In the genomic region with DNA sequence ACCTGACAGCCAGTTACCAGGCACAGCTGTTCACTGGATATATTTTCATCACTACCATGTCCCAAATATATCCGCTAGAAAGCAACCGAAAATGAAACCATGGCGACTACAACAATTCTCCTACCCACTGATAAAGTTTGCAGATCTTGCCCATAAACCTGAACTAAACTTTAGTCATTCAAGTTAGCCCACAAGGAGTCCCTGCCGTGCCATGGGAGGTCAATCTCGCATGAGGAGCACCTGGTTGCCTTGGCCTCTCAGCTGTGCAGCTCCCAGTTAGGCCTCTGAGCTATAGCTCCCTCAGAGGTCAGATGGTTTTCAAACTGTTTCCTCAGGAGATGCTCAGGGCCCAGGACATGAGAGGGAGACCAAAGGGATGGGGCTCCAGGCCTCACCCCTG, we compare ENCODE assay signal across 25 cellular contexts.
DNase-seq lines count a peak whose midpoint lies in the region; ATAC-seq and TF ChIP-seq lines count a peak whose summit lies in the region.
"Had no signal": no experiment of that assay in that cellular context is flagged by ENCODE, and none has a peak within 500 bp of the region (broad histone marks: within the 10 kb centered on the region; RNA-seq: fewer than 3 reads in every experiment).

No MANE protein-coding gene starts in this region.

- no peaks in the 10 kb centered on the region for H3K9me3 ChIP-seq in MM.1S (replicated peaks; ENCODE audit: insufficient read depth, low read length)
- H3K9me3 ChIP-seq in spleen, result no peaks in the 10 kb centered on the region
- H3K9me3 ChIP-seq: BLaER1 treated with 17β-estradiol and CSF1 and Interleukin-3, amounts not matched to agents 10 nM and 100 nM; Caco-2 had no signal

- H3K4me3 ChIP-seq in MM.1S (ENCODE audit: low read length) (peak overlapping the region; percentile 4; the same call in 1 of the 2 replicates), spleen (no peak overlapping the region)
- H3K4me3 ChIP-seq: BLaER1 treated with 17β-estradiol and CSF1 and Interleukin-3, amounts not matched to agents 10 nM and 100 nM; GM12878 had no signal

- peak overlapping the region; percentile 4; the same call in 1 of the 2 replicates for H2AFZ ChIP-seq in MM.1S (ENCODE audit: low read length)

- no peaks in the 10 kb centered on the region for H4K20me1 ChIP-seq in MM.1S (ENCODE audit: insufficient read depth, low read length)
- H4K20me1 ChIP-seq: BLaER1 treated with 17β-estradiol and CSF1 and Interleukin-3, amounts not matched to agents 10 nM and 100 nM had no signal

- no peaks in the 10 kb centered on the region for H3K9me2 ChIP-seq in MM.1S (replicated peaks; ENCODE audit: insufficient read depth, low read length)

- H3K9ac ChIP-seq in MM.1S (ENCODE audit: low read length), result no peak overlapping the region
- H3K9ac ChIP-seq: BLaER1 treated with 17β-estradiol and CSF1 and Interleukin-3, amounts not matched to agents 10 nM and 100 nM had no signal

- intact Hi-C loops in spleen (cut with DNase I; ENCODE audit: low total_unique reads), result no loop called here

- H3K4me1 ChIP-seq in MM.1S (ENCODE audit: low read length) (no peaks in the 10 kb centered on the region), spleen (no peaks in the 10 kb centered on the region)
- H3K4me1 ChIP-seq: BLaER1 treated with 17β-estradiol and CSF1 and Interleukin-3, amounts not matched to agents 10 nM and 100 nM; Caco-2 had no signal

- peak overlapping the region; percentile 45 for H3K4me2 ChIP-seq in MM.1S (ENCODE audit: low read depth, low read length)
- H3K4me2 ChIP-seq: BLaER1 treated with 17β-estradiol and CSF1 and Interleukin-3, amounts not matched to agents 10 nM and 100 nM had no signal

- peak; percentile 72 for DNase-seq in MM.1S
- DNase-seq in RPMI8226, result peak; percentile 9
- peak; percentile 8 for DNase-seq in mucosa of gallbladder (ENCODE audit: low spot score)
- DNase-seq in spleen, result peak; percentile 36
- no peak for DNase-seq in NOMO-1 treated with dmso at 0.1 percent for 144 hours (lab: John Stamatoyannopoulos, UW; ENCODE audit: unreplicated experiment)
- DNase-seq in NCI-H774 (lab: John Stamatoyannopoulos, UW), result no peak
- no peak for DNase-seq in NCI-H2171 treated with DMSO at 0.1 percent for 48 hours (lab: John Stamatoyannopoulos, UW)
- DNase-seq: 8988T; ACHN; AML-193; Caco-2; Calu3; CD4-positive, alpha-beta T cell; CD8-positive, alpha-beta T cell; DMS 273 treated with DMSO at 0.1 percent for 48 hours; DMS153; DMS53; DMS79; DND-41; EL; GDM1 had no signal

- peak; percentile 13; the same call in 1 of the 2 replicates for TF ChIP-seq CTCF in MM.1S (IDR thresholded peaks at IDR 0.05; ENCODE audit: low read length)
- no peak for TF ChIP-seq CTCF in spleen (IDR thresholded peaks at IDR 0.05 in 8 of 11, conservative IDR thresholded peaks at IDR 0.05 in 3 of 11)

- H3F3A ChIP-seq in MM.1S (ENCODE audit: insufficient read depth, low read length), result no peaks in the 10 kb centered on the region

- no peak for ATAC-seq in GM21447 (IDR thresholded peaks at IDR 0.05; ENCODE audit: unreplicated experiment)
- ATAC-seq: CD8-positive, alpha-beta T cell; GM12878 had no signal

- H3K79me2 ChIP-seq in MM.1S (ENCODE audit: low read length), result no peaks in the 10 kb centered on the region

- 89 to 94% (median 91%) methylated on average over 5 of the region's 5 CpGs for WGBS in spleen, 5 donors

- no peak for TF ChIP-seq POLR2A in spleen (IDR thresholded peaks at IDR 0.05)

- H3K27ac ChIP-seq in MM.1S (ENCODE audit: low read length), result no peak overlapping the region
- no peak overlapping the region for H3K27ac ChIP-seq in spleen
- H3K27ac ChIP-seq: BLaER1 treated with 17β-estradiol and CSF1 and Interleukin-3, amounts not matched to agents 10 nM and 100 nM; C4-2B had no signal

- H3K36me3 ChIP-seq in MM.1S (replicated peaks; ENCODE audit: insufficient read depth, low read length) (no peaks in the 10 kb centered on the region), spleen (no peaks in the 10 kb centered on the region)
- H3K36me3 ChIP-seq: BLaER1 treated with 17β-estradiol and CSF1 and Interleukin-3, amounts not matched to agents 10 nM and 100 nM had no signal

- H3K27me3 ChIP-seq in MM.1S (replicated peaks; ENCODE audit: insufficient read depth, low read length), result no peaks in the 10 kb centered on the region
- peaks cover 0 to 22% (median 0%) of the 10 kb centered on the region in 7 donors for H3K27me3 ChIP-seq in spleen (replicated peaks in 1 of 7)
- H3K27me3 ChIP-seq: BLaER1 treated with 17β-estradiol and CSF1 and Interleukin-3, amounts not matched to agents 10 nM and 100 nM had no signal

Comparison
In these comparisons a context has a peak if more than half of its experiments do, and no peak if none do; other contexts are left out.
1. DNase-seq: peak in MM.1S (single experiment), RPMI8226 (single experiment), mucosa of gallbladder (single experiment) and spleen (single experiment); none in NOMO-1 treated with dmso at 0.1 percent for 144 hours (single experiment), NCI-H774 (single experiment) and NCI-H2171 treated with DMSO at 0.1 percent for 48 hours (single experiment).